1 cellular context compared by ENCODE assay signal in genomic region chr12:51171884-51172514, GRCh38.
TF ChIP-seq lines count a peak whose summit lies in the region.

No MANE protein-coding gene starts in this region.

TF ChIP-seq in K562, 482 proteins besides CTCF, POLR2A, EP300 and RAD21 (continued from another document):
- TF ChIP-seq ZBTB40 (IDR thresholded peaks at IDR 0.05) = peak; percentile 14; the same call in 1 of the 2 replicates
- no peak for TF ChIP-seq ZBTB40 (CRISPR knock-in tag; IDR thresholded peaks at IDR 0.05)
- peak; percentile 58 for TF ChIP-seq ZSCAN29 (IDR thresholded peaks at IDR 0.05)
- no peak for TF ChIP-seq ZNF507 (tag; conservative IDR thresholded peaks at IDR 0.05)
- TF ChIP-seq CSDE1 (IDR thresholded peaks at IDR 0.05) = no peak
- TF ChIP-seq MTA2 (IDR thresholded peaks at IDR 0.05; ENCODE audit: low read depth) = 0 out of 2 replicates have a peak, but pooled peaks have one; percentile 11
- TF ChIP-seq ZBTB49 (CRISPR knock-in tag; IDR thresholded peaks at IDR 0.05; ENCODE audit: borderline replicate concordance) = 0 out of 2 replicates have a peak, but pooled peaks have one; percentile 37
- TF ChIP-seq ZNF717 (CRISPR knock-in tag; IDR thresholded peaks at IDR 0.05) = no peak
- no peak for TF ChIP-seq ETV6 (IDR thresholded peaks at IDR 0.05; ENCODE audit: borderline replicate concordance in 1 of 2, low read depth in 2 of 2, low read length in 1 of 2)
- TF ChIP-seq ETV6 (CRISPR knock-in tag; IDR thresholded peaks at IDR 0.05; ENCODE audit: borderline replicate concordance) = 0 out of 2 replicates have a peak, but pooled peaks have one; percentile 54
- 0 out of 2 replicates have a peak, but pooled peaks have one; percentile 16 for TF ChIP-seq TRIM25 (IDR thresholded peaks at IDR 0.05; ENCODE audit: borderline replicate concordance)
- TF ChIP-seq SPI1 (IDR thresholded peaks at IDR 0.05; ENCODE audit: borderline replicate concordance, low read depth, low read length) = peak; percentile 76; the same call in 1 of the 2 replicates
- TF ChIP-seq HDAC1 (IDR thresholded peaks at IDR 0.05) = peak in 1 of 2 experiments; percentile 18; a peak in 2 of 4 replicates
- TF ChIP-seq ZNF644 (tag; IDR thresholded peaks at IDR 0.05; ENCODE audit: low read depth) = 0 out of 2 replicates have a peak, but pooled peaks have one; percentile 1
- 0 out of 2 replicates have a peak, but pooled peaks have one; percentile 4 for TF ChIP-seq GTF2F1 (IDR thresholded peaks at IDR 0.05; ENCODE audit: low read depth, low read length)
- TF ChIP-seq FOXP1 (CRISPR knock-in tag; IDR thresholded peaks at IDR 0.05) = peak; percentile 7
- no peak for TF ChIP-seq ZFP91 (CRISPR knock-in tag; IDR thresholded peaks at IDR 0.05)
- 0 out of 2 replicates have a peak, but pooled peaks have one; percentile 14 for TF ChIP-seq MECOM (CRISPR knock-in tag; IDR thresholded peaks at IDR 0.05)
